ENCODE assay signal across 24 cellular contexts in genomic region chr7:149836434-149836833, GRCh38.
"Had no signal": no experiment of that assay in that cellular context is flagged by ENCODE, and none has a peak within 500 bp of the region (broad histone marks: within the 10 kb centered on the region; RNA-seq: fewer than 3 reads in every experiment).

No MANE protein-coding gene starts in this region.

- DNase-seq: naive thymus-derived CD8-positive, alpha-beta T cell; nephron progenitor cell; occipital lobe; ovary; psoas muscle; right lobe of liver; small intestine; stimulated activated CD4-positive, alpha-beta T cell treated with anti-CD3 and anti-CD28 coated beads, Interleukin-15, amount 100 ng/mL, for 24 hours; stimulated activated CD4-positive, alpha-beta T cell treated with anti-CD3 and anti-CD28 coated beads, Interleukin-2, amount 100 ng/mL, for 24 hours; stimulated activated CD4-positive, alpha-beta T cell treated with anti-CD3 and anti-CD28 coated beads, Interleukin-2, amount 100 ng/mL, for 48 hours; stimulated activated CD4-positive, alpha-beta T cell treated with anti-CD3 and anti-CD28 coated beads, Interleukin-4, amount 100 ng/mL, for 24 hours; stimulated activated naive B cell treated with anti-CD40 and anti-IgM and Interleukin-4, amounts not matched to agents 10 μg/mL and 1 μg/mL and 100 μg/mL, for 72 hours; stimulated activated naive CD4-positive, alpha-beta T cell treated with Interleukin-2 at 50 U/mL for 16 hours; stomach; tibial artery; transverse colon had no signal

- H3K9me3 ChIP-seq: ovary, psoas muscle, right lobe of liver, sigmoid colon, stomach, thoracic aorta, tibial artery, transverse colon, upper lobe of right lung, vagina had no signal

- ATAC-seq: naive thymus-derived CD8-positive, alpha-beta T cell; natural killer cell treated with Interleukin-12 subunit alpha and Interleukin-12 subunit beta and Interleukin-15 and Interleukin-18, amount 100 ng/mL, for 72 hours; psoas muscle; right cardiac atrium; right lobe of liver; stimulated activated effector memory CD8-positive, alpha-beta T cell treated with anti-CD3 and anti-CD28 coated beads, Interleukin-12 subunit alpha, Interleukin-12 subunit beta, amount 100 ng/mL, for 72 hours; stimulated activated naive B cell treated with anti-CD40 and anti-IgM and Interleukin-4, amounts not matched to agents 10 μg/mL and 1 μg/mL and 100 μg/mL, for 72 hours; upper lobe of right lung had no signal

- H3K36me3 ChIP-seq: ovary, right lobe of liver, sigmoid colon, stomach, thoracic aorta, tibial artery, transverse colon, upper lobe of right lung, vagina had no signal

- H3K27me3 ChIP-seq: ovary, right lobe of liver, upper lobe of right lung, vagina had no signal

- H3K4me3 ChIP-seq: ovary, psoas muscle, right lobe of liver, sigmoid colon, stomach, thoracic aorta, tibial artery, transverse colon, upper lobe of right lung, vagina had no signal

- H3K27ac ChIP-seq: ovary, parathyroid adenoma, psoas muscle, right lobe of liver, sigmoid colon, stomach, thoracic aorta, tibial artery, transverse colon, upper lobe of right lung, vagina had no signal
